Comparison of ENCODE assay signal across 23 cellular contexts in the genomic region with DNA sequence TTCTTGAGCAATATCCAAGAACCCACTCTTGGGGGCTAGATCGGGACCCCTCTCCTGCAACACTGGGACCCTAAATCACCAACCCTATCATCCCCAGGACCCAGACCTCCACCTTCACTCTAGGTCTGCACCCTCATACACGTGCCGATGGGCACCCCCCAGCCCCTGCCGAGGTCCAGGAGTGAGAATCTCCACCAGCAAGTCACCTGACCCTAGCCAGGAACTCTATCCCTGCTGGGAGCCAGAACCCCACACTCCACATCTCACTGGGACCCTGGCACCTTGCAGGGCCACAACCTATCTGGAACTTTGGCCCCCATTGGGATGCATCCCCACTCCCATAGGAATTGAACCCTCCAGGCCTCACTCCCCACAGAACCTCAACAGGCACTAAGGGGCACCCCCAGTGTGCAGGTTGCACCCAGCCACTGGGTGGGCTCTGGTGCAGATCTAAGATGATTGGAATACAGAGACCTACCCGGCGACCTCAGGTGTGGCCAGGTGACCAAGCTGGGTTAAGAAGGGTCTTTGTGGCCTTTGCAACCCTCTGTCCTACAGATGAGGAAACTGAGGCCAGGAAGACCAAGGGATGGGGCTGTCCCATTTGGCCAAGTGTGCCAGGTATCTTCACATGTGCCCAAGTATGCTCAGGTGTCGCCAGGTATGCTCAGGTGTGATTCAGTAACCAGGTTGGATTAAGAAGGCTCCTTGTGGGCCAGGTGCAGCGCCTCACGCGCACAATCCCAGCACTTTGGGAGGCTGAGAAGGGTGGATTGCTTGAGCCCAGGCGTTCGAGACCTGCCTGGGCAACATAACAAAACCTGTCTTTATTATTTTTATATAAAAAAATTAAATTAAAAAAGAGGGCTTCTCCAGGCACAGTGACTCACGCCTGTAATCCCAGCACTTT. TPM values are rescaled to one million over a fixed set of nuclear protein-coding genes. Genes with fewer than 3 reads are reported as not detected.
DNase-seq lines count a peak whose midpoint lies in the region; ATAC-seq, FAIRE-seq and TF ChIP-seq lines count a peak whose summit lies in the region.
"Had no signal": no experiment of that assay in that cellular context is flagged by ENCODE, and none has a peak within 500 bp of the region (broad histone marks: within the 10 kb centered on the region; RNA-seq: fewer than 3 reads in every experiment).

No MANE protein-coding gene starts in this region.

- DNase-seq in CD4-positive, alpha-beta memory T cell: no peak
- DNase-seq in hepatocyte (ENCODE audit: low spot score): no peak
- no peak for DNase-seq in Calu3
- DNase-seq in GM12891 (ENCODE audit: insufficient read length, low spot score): no peak
- no peak for DNase-seq in DMS53 treated with DMSO at 0.1 percent for 48 hours (lab: John Stamatoyannopoulos, UW; ENCODE audit: unreplicated experiment)
- DNase-seq: activated CD4-positive, alpha-beta T cell treated with anti-CD3 and anti-CD28 coated beads for 48 hours; activated naive CD4-positive, alpha-beta T cell; activated T-cell treated with anti-CD3 and anti-CD28 coated beads for 4 hours; anterior cingulate cortex; central memory CD4-positive, alpha-beta T cell; COR-L47; H7; heart left ventricle; NCI-H1417; NCI-H2107; stomach had no signal

- no peaks in the 10 kb centered on the region for H3K36me3 ChIP-seq in CD4-positive, alpha-beta memory T cell (ENCODE audit: insufficient read depth, low read length)
- H3K36me3 ChIP-seq in hepatocyte (replicated peaks; ENCODE audit: insufficient read depth, low read depth) (no peaks in the 10 kb centered on the region), neutrophil (no peaks in the 10 kb centered on the region)
- H3K36me3 ChIP-seq: heart left ventricle, right atrium auricular region, stomach, transverse colon had no signal

- H3K27me3 Mint-ChIP-seq in CD4-positive, alpha-beta memory T cell: no peaks in the 10 kb centered on the region
- H3K27me3 Mint-ChIP-seq in IgD-negative memory B cell (no peaks in the 10 kb centered on the region), Calu3 (ENCODE audit: unreplicated experiment) (no peaks in the 10 kb centered on the region)

- H3K9me3 Mint-ChIP-seq in CD4-positive, alpha-beta memory T cell: peaks cover 0 to 1% (median 0%) of the 10 kb centered on the region in 8 donors
- H3K9me3 Mint-ChIP-seq in IgD-negative memory B cell (no peaks in the 10 kb centered on the region), Calu3 (ENCODE audit: low read depth, unreplicated experiment) (no peaks in the 10 kb centered on the region)

- H3K4me2 ChIP-seq in hepatocyte: no peak overlapping the region

- no peak overlapping the region for H3K4me3 ChIP-seq in CD4-positive, alpha-beta memory T cell (ENCODE audit: low read length in 2 of 2)
- no peak overlapping the region for H3K4me3 ChIP-seq in hepatocyte
- H3K4me3 ChIP-seq in neutrophil (ENCODE audit: low read depth in 1 of 2, low read length in 1 of 2): no peak overlapping the region
- H3K4me3 ChIP-seq: heart left ventricle, mucosa of descending colon, right atrium auricular region, stomach, transverse colon had no signal

- intact Hi-C loops in CD4-positive, alpha-beta memory T cell (cut with micrococcal nuclease): no loop called here
- intact Hi-C loops in Calu3 (cut with micrococcal nuclease; ENCODE audit: unreplicated experiment): no loop called here

- no peak for FAIRE-seq in GM12891 (lab: Jason Lieb, UNC)

- 93% methylated on average over 13 of the region's 13 CpGs for WGBS in hepatocyte (ENCODE audit: low lambda C conversion rate, missing lambda C conversion rate)

- H3K36me3 Mint-ChIP-seq in CD4-positive, alpha-beta memory T cell: peaks cover 0 to 1% of the 10 kb centered on the region in 2 donors
- H3K36me3 Mint-ChIP-seq in IgD-negative memory B cell (no peaks in the 10 kb centered on the region), Calu3 (ENCODE audit: insufficient read depth, unreplicated experiment) (peaks cover 10% of the 10 kb centered on the region)

- TF ChIP-seq CTCF in hepatocyte (IDR thresholded peaks at IDR 0.05; ENCODE audit: poor library complexity) (no peak), neutrophil (IDR thresholded peaks at IDR 0.05) (no peak), Calu3 (IDR thresholded peaks at IDR 0.05; ENCODE audit: unreplicated experiment) (no peak)

- peaks cover 4 to 20% (median 13%) of the 10 kb centered on the region in 4 donors for H3K4me1 Mint-ChIP-seq in CD4-positive, alpha-beta memory T cell
- peaks cover 2 to 13% (median 13%) of the 10 kb centered on the region in 3 donors for H3K4me1 Mint-ChIP-seq in IgD-negative memory B cell
- H3K4me1 Mint-ChIP-seq in Calu3 (ENCODE audit: low read depth, unreplicated experiment): peaks cover 7% of the 10 kb centered on the region

- POLR2A ChIA-PET in CD4-positive, alpha-beta memory T cell (lab: Charles Lee; ENCODE audit: partially characterized antibody): no interaction called here

- H3K27me3 ChIP-seq in CD4-positive, alpha-beta memory T cell (ENCODE audit: insufficient read depth, low read length): no peaks in the 10 kb centered on the region
- H3K27me3 ChIP-seq in hepatocyte: no peaks in the 10 kb centered on the region
- H3K27me3 ChIP-seq in neutrophil: no peaks in the 10 kb centered on the region
- H3K27me3 ChIP-seq: heart left ventricle, right atrium auricular region, stomach, transverse colon had no signal

- H2AFZ ChIP-seq in hepatocyte: no peak overlapping the region

- CTCF ChIA-PET in CD4-positive, alpha-beta memory T cell (lab: Charles Lee; ENCODE audit: partially characterized antibody): no interaction called here
- CTCF ChIA-PET in Calu3 (lab: Charles Lee): no interaction called here

- H3K27ac Mint-ChIP-seq in CD4-positive, alpha-beta memory T cell: peak overlapping the region in 3 of 7 donors; percentile 4 to 79 (median 78)
- peak overlapping the region; percentile 35 to 92 (median 64) for H3K27ac Mint-ChIP-seq in IgD-negative memory B cell
- no peak overlapping the region for H3K27ac Mint-ChIP-seq in Calu3 (ENCODE audit: unreplicated experiment)

- no peaks in the 10 kb centered on the region for H3K9me3 ChIP-seq in CD4-positive, alpha-beta memory T cell (ENCODE audit: control insufficient read depth in 1 of 2, low read length in 2 of 2)
- H3K9me3 ChIP-seq in hepatocyte (ENCODE audit: low read depth) (no peaks in the 10 kb centered on the region), neutrophil (no peaks in the 10 kb centered on the region)
- H3K9me3 ChIP-seq: heart left ventricle, mucosa of descending colon, right atrium auricular region, stomach, transverse colon had no signal

- H3K9me2 ChIP-seq in hepatocyte (replicated peaks; ENCODE audit: insufficient read depth): no peaks in the 10 kb centered on the region

- H3K4me1 ChIP-seq in CD4-positive, alpha-beta memory T cell (ENCODE audit: insufficient read depth, low read length): peaks cover 16% of the 10 kb centered on the region
- H3K4me1 ChIP-seq in hepatocyte (ENCODE audit: insufficient read depth): peaks cover 15% of the 10 kb centered on the region
- H3K4me1 ChIP-seq in neutrophil (ENCODE audit: control insufficient read depth in 1 of 2, insufficient read depth in 1 of 2, low read depth in 1 of 2, low read length in 1 of 2): peaks cover 10 to 11% of the 10 kb centered on the region in 2 experiments

- no peak overlapping the region for H3K27ac ChIP-seq in CD4-positive, alpha-beta memory T cell (ENCODE audit: low read depth, low read length)
- H3K27ac ChIP-seq in hepatocyte: peak overlapping the region; percentile 87
- peak overlapping the region; percentile 23 for H3K27ac ChIP-seq in neutrophil
- H3K27ac ChIP-seq: heart left ventricle, right atrium auricular region, stomach had no signal

- H3K79me2 ChIP-seq in hepatocyte: peaks cover 12% of the 10 kb centered on the region

- peak overlapping the region in 5 of 8 donors; percentile 7 to 81 (median 39) for H3K4me3 Mint-ChIP-seq in CD4-positive, alpha-beta memory T cell
- H3K4me3 Mint-ChIP-seq in IgD-negative memory B cell (peak overlapping the region in 3 of 4 donors; percentile 27 to 73 (median 46)), Calu3 (ENCODE audit: low read depth, unreplicated experiment) (no peak overlapping the region)

- no peak for ATAC-seq in HG02970 (IDR thresholded peaks at IDR 0.05; ENCODE audit: low FRiP score, unreplicated experiment)
- ATAC-seq: heart left ventricle, left lobe of liver had no signal

- BruUV-seq in Calu3 (replicated peaks; lab: Mats Ljungman, UMichigan): no TSS peak

- no peaks in the 10 kb centered on the region for H4K20me1 ChIP-seq in hepatocyte (ENCODE audit: insufficient read depth, poor library complexity, severe bottlenecking)

- no peak for TF ChIP-seq POLR2A in GM12891 (IDR thresholded peaks at IDR 0.05; ENCODE audit: low read depth, low read length)

TF ChIP-seq in GM12891, 5 proteins besides CTCF, POLR2A, EP300 and RAD21:
- TF ChIP-seq POU2F2 (IDR thresholded peaks at IDR 0.05; ENCODE audit: low read depth, low read length): no peak
- TF ChIP-seq POLR2AphosphoS5 (IDR thresholded peaks at IDR 0.05; ENCODE audit: low read depth, low read length): no peak
- TF ChIP-seq PAX5 (IDR thresholded peaks at IDR 0.05; ENCODE audit: insufficient read depth, low read length, severe bottlenecking): no peak
- no peak for TF ChIP-seq TAF1 (IDR thresholded peaks at IDR 0.05; ENCODE audit: low read depth, low read length)
- TF ChIP-seq SPI1 (IDR thresholded peaks at IDR 0.05; ENCODE audit: low read depth, low read length): no peak
TF ChIP-seq in GM12891: peak in this region for 0.

RNA-seq across cellular contexts. Expression of a gene that starts 3.1 kb away (rescaled TPM):
- 10 to 100 TPM; 12.1 to 17.5 TPM for total RNA-seq in CD4-positive, alpha-beta memory T cell
- 10 to 100 TPM; 15.5 to 23.5 TPM for polyA plus RNA-seq in CD4-positive, alpha-beta memory T cell
- polyA plus RNA-seq in IgD-negative memory B cell (27.5 TPM), hepatocyte (59.3 and 71.7 TPM in 2 replicates)
- total RNA-seq in hepatocyte (37.2 and 42.7 TPM in 2 replicates), Calu3 (2022) (18.7 and 21.5 TPM in 2 replicates)
- polyA plus RNA-seq in GM12891 (2012; ENCODE audit: low read depth, missing spikeins): 19.1 TPM

RNA-seq across cellular contexts. Expression of a gene that starts 3.1 kb away (rescaled TPM):
- total RNA-seq in CD4-positive, alpha-beta memory T cell: 10 to 100 TPM; 29.2 to 29.9 TPM
- polyA plus RNA-seq in CD4-positive, alpha-beta memory T cell: 10 to 100 TPM; 18.1 to 34.1 TPM
- 45.0 TPM for polyA plus RNA-seq in IgD-negative memory B cell
- 41.4 and 43.1 TPM in 2 replicates for total RNA-seq in hepatocyte
- polyA plus RNA-seq in hepatocyte: 25.9 and 26.4 TPM in 2 replicates
- 15.1 and 17.3 TPM in 2 replicates for total RNA-seq in Calu3 (2022)
- 26.6 TPM for polyA plus RNA-seq in GM12891 (2012; ENCODE audit: low read depth, missing spikeins)
